8 cellular contexts compared by ENCODE assay signal in genomic region chr7:111560773-111561658, GRCh38. TPM values are rescaled to one million over a fixed set of nuclear protein-coding genes. Genes with fewer than 3 reads are reported as not detected.
DNase-seq lines count a peak whose midpoint lies in the region; ATAC-seq lines count a peak whose summit lies in the region.

No MANE protein-coding gene starts in this region.

- H3K27me3 ChIP-seq in HUES64 (ENCODE audit: insufficient read depth, low read length) (no peaks in the 10 kb centered on the region), adipocyte (replicated peaks; ENCODE audit: control insufficient read depth, insufficient read depth, low read length) (no peaks in the 10 kb centered on the region), stomach smooth muscle (ENCODE audit: control insufficient read depth in 1 of 2, insufficient read depth in 2 of 2, low read length in 2 of 2) (no peaks in the 10 kb centered on the region)

- H3K9ac ChIP-seq in HUES64 (ENCODE audit: low read depth, low read length) (peak overlapping the region; percentile 95), adipocyte (ENCODE audit: low read length) (peak overlapping the region; percentile 86), stomach smooth muscle (ENCODE audit: low read length in 2 of 2) (peak overlapping the region; percentile 73 to 94)

- H3K4me1 ChIP-seq in HUES64 (ENCODE audit: insufficient read depth, low read length) (peaks cover 18% of the 10 kb centered on the region), adipocyte (ENCODE audit: control insufficient read depth, insufficient read depth, low read length) (peaks cover 27% of the 10 kb centered on the region), stomach smooth muscle (ENCODE audit: control insufficient read depth, insufficient read depth, low read length) (no peaks in the 10 kb centered on the region)

- ATAC-seq in HG03039 (IDR thresholded peaks at IDR 0.05; ENCODE audit: unreplicated experiment) (no peak), HG02885 (IDR thresholded peaks at IDR 0.05; ENCODE audit: poor library complexity, unreplicated experiment) (no peak)

- H3K4me3 ChIP-seq in HUES64 (ENCODE audit: low read length) (peak overlapping the region; percentile 82), adipocyte (ENCODE audit: low read length) (peak overlapping the region; percentile 85), stomach smooth muscle (ENCODE audit: low read length in 2 of 2) (peak overlapping the region; percentile 79 to 85)

- H3K36me3 ChIP-seq in HUES64 (ENCODE audit: insufficient read depth, low read length) (peaks cover 19% of the 10 kb centered on the region), adipocyte (ENCODE audit: control insufficient read depth, insufficient read depth, low read length, severe bottlenecking) (peaks cover 5% of the 10 kb centered on the region), stomach smooth muscle (ENCODE audit: control insufficient read depth in 2 of 2, insufficient read depth in 2 of 2, low read length in 2 of 2) (peaks cover 4 to 7% of the 10 kb centered on the region in 2 donors)

- H3K9me3 ChIP-seq in HUES64 (ENCODE audit: insufficient read depth, low read depth, low read length), result no peaks in the 10 kb centered on the region
- H3K9me3 ChIP-seq in adipocyte (ENCODE audit: control insufficient read depth, low read length), result no peaks in the 10 kb centered on the region
- H3K9me3 ChIP-seq in stomach smooth muscle (ENCODE audit: control insufficient read depth in 2 of 2, low read length in 2 of 2), result no peaks in the 10 kb centered on the region

- DNase-seq in COLO829 (ENCODE audit: low spot score) (peak; percentile 3), adipocyte (ENCODE audit: low read depth) (peak; percentile 70), iris pigment epithelial cell (ENCODE audit: low read depth) (peak; percentile 77), NCI-H2171 (lab: John Stamatoyannopoulos, UW) (no peak)

- H3K27ac ChIP-seq in HUES64 (ENCODE audit: low read depth, low read length), result no peak overlapping the region; the same call in 1 of the 2 replicates
- H3K27ac ChIP-seq in stomach smooth muscle (ENCODE audit: low read length), result peak overlapping the region; percentile 25

- WGBS in HUES64, result 40% methylated on average over 3 of the region's 4 CpGs

RNA-seq across cellular contexts. Expression of gene IMMP2L, which starts 1.3 kb away (rescaled TPM):
- polyA plus RNA-seq in HUES64 (2013, experiment 1 of 2), result 5.4 TPM
- 5.3 TPM for polyA plus RNA-seq in HUES64 (2013, experiment 2 of 2)
